Comparison of ENCODE assay signal across 8 cellular contexts in genomic region chr19:19404879-19405860, GRCh38. TPM values are rescaled to one million over a fixed set of nuclear protein-coding genes. Genes with fewer than 3 reads are reported as not detected.
DNase-seq lines count a peak whose midpoint lies in the region; ATAC-seq, FAIRE-seq and TF ChIP-seq lines count a peak whose summit lies in the region.

A gene with protein sequence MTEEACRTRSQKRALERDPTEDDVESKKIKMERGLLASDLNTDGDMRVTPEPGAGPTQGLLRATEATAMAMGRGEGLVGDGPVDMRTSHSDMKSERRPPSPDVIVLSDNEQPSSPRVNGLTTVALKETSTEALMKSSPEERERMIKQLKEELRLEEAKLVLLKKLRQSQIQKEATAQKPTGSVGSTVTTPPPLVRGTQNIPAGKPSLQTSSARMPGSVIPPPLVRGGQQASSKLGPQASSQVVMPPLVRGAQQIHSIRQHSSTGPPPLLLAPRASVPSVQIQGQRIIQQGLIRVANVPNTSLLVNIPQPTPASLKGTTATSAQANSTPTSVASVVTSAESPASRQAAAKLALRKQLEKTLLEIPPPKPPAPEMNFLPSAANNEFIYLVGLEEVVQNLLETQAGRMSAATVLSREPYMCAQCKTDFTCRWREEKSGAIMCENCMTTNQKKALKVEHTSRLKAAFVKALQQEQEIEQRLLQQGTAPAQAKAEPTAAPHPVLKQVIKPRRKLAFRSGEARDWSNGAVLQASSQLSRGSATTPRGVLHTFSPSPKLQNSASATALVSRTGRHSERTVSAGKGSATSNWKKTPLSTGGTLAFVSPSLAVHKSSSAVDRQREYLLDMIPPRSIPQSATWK (plus strand): TSS chr19:19405675. CDS start chr19:19465346, 59,671 bp downstream.

- no peaks in the 10 kb centered on the region for H3K9me3 ChIP-seq in H1 (ENCODE audit: insufficient read depth in 2 of 2, low read depth in 1 of 2, low read length in 1 of 2)

- no peak for TF ChIP-seq CTCF in H1 (IDR thresholded peaks at IDR 0.05; ENCODE audit: control extremely low read depth in 1 of 3, insufficient read depth in 1 of 3, low read depth in 1 of 3, low read length in 3 of 3)

- no peak within 1 kb of the TSS for H3K23ac ChIP-seq in H1 (ENCODE audit: insufficient read length)

- peaks cover 31% of the 10 kb centered on the region in 2 experiments for H4K20me1 ChIP-seq in H1 (replicated peaks in 1 of 2; ENCODE audit: control insufficient read depth in 1 of 2, insufficient read depth in 2 of 2, low read length in 2 of 2)

- H3K4me3 Mint-ChIP-seq in activated CD8-positive, alpha-beta memory T cell treated with anti-CD3 and anti-CD28 coated beads, Interleukin-2, amount 10 ng/mL, durations not matched to agents 7 days and 5 days = peak within 1 kb of the TSS; percentile 91

- no peak for TF ChIP-seq EP300 in H1 (IDR thresholded peaks at IDR 0.05; ENCODE audit: borderline replicate concordance in 1 of 2, low read depth in 2 of 2, low read length in 2 of 2)

- no peak within 1 kb of the TSS for H2BK120ac ChIP-seq in H1 (replicated peaks; ENCODE audit: low read depth, low read length)

- H4K8ac ChIP-seq in H1 (ENCODE audit: extremely low read depth, insufficient read depth, low read length) = peak within 1 kb of the TSS; percentile 94

- 0 out of 2 replicates have a peak within 1 kb of the TSS, but pooled peaks have one; percentile 45 for H2AFZ ChIP-seq in H1 (ENCODE audit: low read length)

- H3K36me3 Mint-ChIP-seq in activated CD8-positive, alpha-beta memory T cell treated with anti-CD3 and anti-CD28 coated beads, Interleukin-2, amount 10 ng/mL, durations not matched to agents 7 days and 5 days = peaks cover 1% of the 10 kb centered on the region

- peak within 1 kb of the TSS; percentile 77 to 97 for H3K4me2 ChIP-seq in H1 (ENCODE audit: insufficient read depth in 1 of 2, low read depth in 2 of 2, low read length in 2 of 2)

- no peak; a peak in 1 of 4 replicates for TF ChIP-seq RAD21 in H1 (IDR thresholded peaks at IDR 0.05 in 1 of 2, conservative IDR thresholded peaks at IDR 0.05 in 1 of 2; ENCODE audit: low read depth in 2 of 2, low read length in 2 of 2)

- H3K9me3 Mint-ChIP-seq in activated CD8-positive, alpha-beta memory T cell treated with anti-CD3 and anti-CD28 coated beads, Interleukin-2, amount 10 ng/mL, durations not matched to agents 7 days and 5 days (ENCODE audit: low read depth) = no peaks in the 10 kb centered on the region

- peak within 1 kb of the TSS; percentile 24 for H3K4ac ChIP-seq in H1 (replicated peaks; ENCODE audit: insufficient read length, low read depth, low read length)

- H4K5ac ChIP-seq in H1 (ENCODE audit: insufficient read length, low read depth, low read length) = peak within 1 kb of the TSS; percentile 38

- H2BK15ac ChIP-seq in H1 (ENCODE audit: low read length) = no peak within 1 kb of the TSS; the same call in 1 of the 2 replicates

- 0 out of 2 replicates have a peak within 1 kb of the TSS, but pooled peaks have one; percentile 27 for H2BK12ac ChIP-seq in H1 (ENCODE audit: low read depth, low read length)

- peak; percentile 66 for ATAC-seq in GM19452 (IDR thresholded peaks at IDR 0.05; ENCODE audit: unreplicated experiment)
- peak; percentile 83 for ATAC-seq in activated CD8-positive, alpha-beta memory T cell treated with anti-CD3 and anti-CD28 coated beads, Interleukin-2, amount 10 ng/mL, durations not matched to agents 7 days and 5 days

- peaks cover 6 to 23% (median 20%) of the 10 kb centered on the region in 4 experiments; a peak in 6 of 7 replicates for H3K4me1 ChIP-seq in H1 (replicated peaks in 1 of 4; ENCODE audit: control insufficient read depth in 3 of 4, insufficient read depth in 4 of 4, low read length in 3 of 4)

- peak; percentile 37 to 75 for TF ChIP-seq POLR2A in H1 (IDR thresholded peaks at IDR 0.05; ENCODE audit: control extremely low read depth in 1 of 2, low read depth in 2 of 2, low read length in 2 of 2)

- peak within 1 kb of the TSS; percentile 86 for H3K18ac ChIP-seq in H1 (ENCODE audit: extremely low read depth, low read length)

- H3K27me3 Mint-ChIP-seq in activated CD8-positive, alpha-beta memory T cell treated with anti-CD3 and anti-CD28 coated beads, Interleukin-2, amount 10 ng/mL, durations not matched to agents 7 days and 5 days = no peaks in the 10 kb centered on the region

- peak; percentile 77 for DNase-seq in CMK (ENCODE audit: low read depth)
- DNase-seq in HK-2 (ENCODE audit: unreplicated experiment) = peak; percentile 96
- peak; percentile 76 for DNase-seq in NOMO-1 treated with DMSO at 0.1 percent for 48 hours (lab: John Stamatoyannopoulos, UW; ENCODE audit: unreplicated experiment)
- peak; percentile 92 for DNase-seq in activated CD8-positive, alpha-beta memory T cell treated with anti-CD3 and anti-CD28 coated beads, Interleukin-2, amount 10 ng/mL, durations not matched to agents 7 days and 5 days
- peak; percentile 66 to 98 for DNase-seq in H1 (ENCODE audit: low read depth in 1 of 2, low spot score in 2 of 2)
- DNase-seq in mesenteric fat pad (ENCODE audit: low spot score) = peak; percentile 99
- DNase-seq in stimulated activated CD8-positive, alpha-beta memory T cell treated with anti-CD3 and anti-CD28 coated beads, Interleukin-15, amount 100 ng/mL, for 1 hour (ENCODE audit: low read depth) = peak; percentile 84

- WGBS in H1 (ENCODE audit: extremely low coverage in 1 of 2, insufficient coverage in 1 of 2, insufficient read length in 1 of 2, insufficient replicate concordance in 2 of 2, low coverage in 1 of 2, low lambda C conversion rate in 2 of 2, missing lambda C conversion rate in 1 of 2), 2 experiments = 4% methylated on average over 55 of the region's 90 CpGs; no CpG with 5 or more reads in 1 of the 2 experiments

- no peaks in the 10 kb centered on the region for H3K27me3 ChIP-seq in H1 (replicated peaks in 1 of 4; ENCODE audit: control insufficient read depth in 3 of 4, extremely low read depth in 1 of 4, insufficient read depth in 3 of 4, low read length in 3 of 4)

- peak within 1 kb of the TSS; percentile 94 for H3K27ac Mint-ChIP-seq in activated CD8-positive, alpha-beta memory T cell treated with anti-CD3 and anti-CD28 coated beads, Interleukin-2, amount 10 ng/mL, durations not matched to agents 7 days and 5 days

- POLR2A ChIA-PET in H1 (lab: Charles Lee; ENCODE audit: partially characterized antibody) = interaction anchor here (0.6 to 4.8 kb wide), 38 partner anchors 10 to 213 kb away, joined by 3 to 63 read pairs (median 4); partner anchors contain the start of genes CILP2, NDUFA13, RFXANK and TSSK6

- H3K27ac ChIP-seq in H1 (ENCODE audit: low read depth, low read length) = peak within 1 kb of the TSS; percentile 73; the same call in 1 of the 2 replicates

- H4K91ac ChIP-seq in H1 (replicated peaks; ENCODE audit: insufficient read length, low read length) = peak within 1 kb of the TSS; percentile 25

- no peak within 1 kb of the TSS for H2BK20ac ChIP-seq in H1 (ENCODE audit: low read length)

- peak within 1 kb of the TSS; percentile 87 for H3K56ac ChIP-seq in H1 (replicated peaks; ENCODE audit: insufficient read length, low read depth, low read length)

- peaks cover 35 to 44% of the 10 kb centered on the region in 2 experiments for H3K79me2 ChIP-seq in H1 (ENCODE audit: control insufficient read depth in 1 of 2, insufficient read depth in 2 of 2, low read length in 2 of 2)

- FAIRE-seq in H1 (lab: Jason Lieb, UNC) = no peak

- CTCF ChIA-PET in activated CD8-positive, alpha-beta memory T cell treated with anti-CD3 and anti-CD28 coated beads, Interleukin-2, amount 10 ng/mL, durations not matched to agents 7 days and 5 days (lab: Charles Lee) = interaction anchor here (0.9 to 3.8 kb wide), 17 partner anchors 8 to 88 kb away, joined by 3 to 62 read pairs (median 5); no protein-coding TSS in a partner anchor
- CTCF ChIA-PET in H1 (lab: Charles Lee; ENCODE audit: partially characterized antibody) = interaction anchor here (1.0 to 4.7 kb wide), 5 partner anchors 8 to 85 kb away, joined by 4 to 29 read pairs (median 4); no protein-coding TSS in a partner anchor

- H2AK5ac ChIP-seq in H1 (ENCODE audit: low read depth, low read length) = no peak within 1 kb of the TSS

- peaks cover 9% of the 10 kb centered on the region for H3K79me1 ChIP-seq in H1 (ENCODE audit: low read depth, low read length)

- no peak within 1 kb of the TSS; the same call in 1 of the 2 replicates for H2BK5ac ChIP-seq in H1 (ENCODE audit: low read depth, low read length)

- H3K14ac ChIP-seq in H1 (ENCODE audit: insufficient read length) = no peak within 1 kb of the TSS

- peaks cover 65% of the 10 kb centered on the region for H3K4me1 Mint-ChIP-seq in activated CD8-positive, alpha-beta memory T cell treated with anti-CD3 and anti-CD28 coated beads, Interleukin-2, amount 10 ng/mL, durations not matched to agents 7 days and 5 days

- H3K9ac ChIP-seq in H1 (replicated peaks in 1 of 4; ENCODE audit: extremely low read depth in 1 of 4, low read depth in 3 of 4, low read length in 3 of 4) = peak within 1 kb of the TSS; percentile 64 to 85 (median 73); a peak in 6 of 7 replicates

- peaks cover 7% of the 10 kb centered on the region for H3K23me2 ChIP-seq in H1 (ENCODE audit: low read depth, low read length)

- peak within 1 kb of the TSS; percentile 55 to 95 (median 81) for H3K4me3 ChIP-seq in H1 (ENCODE audit: extremely low read depth in 1 of 4, insufficient read depth in 2 of 4, low read depth in 3 of 4, low read length in 4 of 4)

- H3K36me3 ChIP-seq in H1 (ENCODE audit: control insufficient read depth in 2 of 4, insufficient read depth in 4 of 4, low read length in 3 of 4) = no peaks in the 10 kb centered on the region

TF ChIP-seq in H1, 55 proteins besides CTCF, POLR2A, EP300 and RAD21 (continues in another document):
- peak; percentile 49 for TF ChIP-seq ASH2L (IDR thresholded peaks at IDR 0.05; ENCODE audit: low read length)
- TF ChIP-seq NANOG (IDR thresholded peaks at IDR 0.05; ENCODE audit: insufficient read depth, low read depth, low read length, poor library complexity, severe bottlenecking) = no peak
- peak; percentile 45 for TF ChIP-seq TAF7 (optimal IDR thresholded peaks at IDR 0.05; ENCODE audit: borderline replicate concordance, low read depth, low read length)
- TF ChIP-seq BACH1 (IDR thresholded peaks at IDR 0.05; ENCODE audit: low read length) = peak; percentile 66; the same call in 1 of the 2 replicates
- peak; percentile 80 for TF ChIP-seq TAF1 (IDR thresholded peaks at IDR 0.05; ENCODE audit: low read depth, low read length)

RNA-seq across cellular contexts. Expression of the gene that starts here (rescaled TPM):
- 100 to 1,000 TPM; 159 to 161 TPM for total RNA-seq in activated CD8-positive, alpha-beta memory T cell treated with anti-CD3 and anti-CD28 coated beads, Interleukin-2, amount 10 ng/mL, durations not matched to agents 7 days and 5 days
- total RNA-seq in H1 (2021; fragmentation: NEBNext Ultra II Directional; extraction: Animal tissue kit (Norgen Biotek cat#: 25700)) = 205 and 210 TPM in 2 replicates
- 38.4 and 54.9 TPM in 2 replicates for polyA plus RNA-seq in H1 (2011; rRNA removed)
- 40.1 TPM for polyA plus RNA-seq in H1 (2011; cell fraction: cytosol; rRNA removed)
- 48.0 TPM for polyA plus RNA-seq in H1 (2011; cell fraction: nucleus; rRNA removed)
- polyA plus RNA-seq in H1 (2012, experiment 1 of 2) = 71.5 to 98.9 TPM (median 84.3 TPM) in 4 replicates
- polyA plus RNA-seq in H1 (2012, experiment 2 of 2) = 49.7 TPM
- 69.1 TPM for polyA plus RNA-seq in H1 (2013, experiment 1 of 2)
- polyA plus RNA-seq in H1 (2013, experiment 2 of 2) = 71.8 TPM
- polyA minus RNA-seq in H1 (2011; rRNA and poly(A)+ RNA removed) = 22.1 and 22.6 TPM in 2 replicates
- polyA minus RNA-seq in H1 (2011; cell fraction: cytosol; rRNA and poly(A)+ RNA removed) = 76.8 TPM
- polyA minus RNA-seq in H1 (2011; cell fraction: nucleus; rRNA and poly(A)+ RNA removed) = 33.9 TPM
- 98.9 TPM for total RNA-seq in mesenteric fat pad

Comparison
In these comparisons a context has a peak if more than half of its experiments do, and no peak if none do; other contexts are left out.
1. Peak in every context shown above with its lines: DNase-seq, ATAC-seq, H3K4me3 ChIP-seq and H3K27ac ChIP-seq.